Comparison of ENCODE assay signal across 10 cellular contexts in the genomic region with DNA sequence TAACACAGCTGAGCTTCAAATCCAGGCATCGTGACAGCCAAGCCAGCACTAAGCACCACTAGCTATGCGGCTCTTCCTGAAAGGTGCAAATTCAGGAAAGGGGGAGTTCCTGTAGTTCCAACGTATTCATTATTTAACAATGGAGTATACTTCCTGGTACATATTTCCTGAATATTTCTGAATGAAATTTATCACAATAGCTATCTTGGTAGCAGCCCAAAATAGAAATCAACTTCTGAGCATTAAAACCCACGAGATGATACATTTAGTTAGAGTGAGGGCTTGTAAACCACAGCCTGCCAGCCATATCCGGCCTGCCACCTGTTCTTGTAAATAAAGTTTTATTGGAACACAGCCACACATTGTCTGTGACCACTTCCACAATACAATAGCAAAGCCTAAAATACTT.
DNase-seq lines count a peak whose midpoint lies in the region; ATAC-seq and TF ChIP-seq lines count a peak whose summit lies in the region.
"Had no signal": no experiment of that assay in that cellular context is flagged by ENCODE, and none has a peak within 500 bp of the region (broad histone marks: within the 10 kb centered on the region; RNA-seq: fewer than 3 reads in every experiment).

No MANE protein-coding gene starts in this region.

- peaks cover 22% of the 10 kb centered on the region for H3K4me1 ChIP-seq in mucosa of descending colon (ENCODE audit: low read depth)
- H3K4me1 ChIP-seq in hepatocyte (ENCODE audit: insufficient read depth), result peaks cover 10% of the 10 kb centered on the region

- TF ChIP-seq CTCF in mucosa of descending colon (IDR thresholded peaks at IDR 0.05) (no peak), GM13977 (IDR thresholded peaks at IDR 0.05; ENCODE audit: extremely low read depth, insufficient read depth, missing control alignments) (no peak), hepatocyte (IDR thresholded peaks at IDR 0.05; ENCODE audit: poor library complexity) (no peak)

- peaks cover 5% of the 10 kb centered on the region for H3K9me3 Mint-ChIP-seq in activated CD4-positive, alpha-beta T cell treated with anti-CD3 and anti-CD28 coated beads for 36 hours (ENCODE audit: low read depth)
- H3K9me3 Mint-ChIP-seq in activated CD4-positive, alpha-beta memory T cell treated with anti-CD3 and anti-CD28 coated beads, Interleukin-2, amount 10 ng/mL, durations not matched to agents 7 days and 5 days, result no peaks in the 10 kb centered on the region
- peaks cover 0 to 4% of the 10 kb centered on the region in 2 donors for H3K9me3 Mint-ChIP-seq in effector memory CD8-positive, alpha-beta T cell

- no peaks in the 10 kb centered on the region for H3K36me3 ChIP-seq in mucosa of descending colon (ENCODE audit: low read depth)
- H3K36me3 ChIP-seq in hepatocyte (replicated peaks; ENCODE audit: insufficient read depth, low read depth), result no peaks in the 10 kb centered on the region

- peaks cover 2% of the 10 kb centered on the region for H3K27me3 Mint-ChIP-seq in activated CD4-positive, alpha-beta T cell treated with anti-CD3 and anti-CD28 coated beads for 36 hours
- no peaks in the 10 kb centered on the region for H3K27me3 Mint-ChIP-seq in activated CD4-positive, alpha-beta memory T cell treated with anti-CD3 and anti-CD28 coated beads, Interleukin-2, amount 10 ng/mL, durations not matched to agents 7 days and 5 days
- H3K27me3 Mint-ChIP-seq in effector memory CD8-positive, alpha-beta T cell, result peaks cover 5 to 14% of the 10 kb centered on the region in 2 donors

- ATAC-seq in activated CD4-positive, alpha-beta T cell treated with anti-CD3 and anti-CD28 coated beads for 36 hours, result peak; percentile 76
- peak; percentile 72 for ATAC-seq in mucosa of descending colon
- ATAC-seq in effector memory CD8-positive, alpha-beta T cell (replicated peaks), result no peak

- H3K4me1 Mint-ChIP-seq in activated CD4-positive, alpha-beta T cell treated with anti-CD3 and anti-CD28 coated beads for 36 hours, result peaks cover 11% of the 10 kb centered on the region
- H3K4me1 Mint-ChIP-seq in activated CD4-positive, alpha-beta memory T cell treated with anti-CD3 and anti-CD28 coated beads, Interleukin-2, amount 10 ng/mL, durations not matched to agents 7 days and 5 days, result peaks cover 8% of the 10 kb centered on the region
- no peaks in the 10 kb centered on the region for H3K4me1 Mint-ChIP-seq in effector memory CD8-positive, alpha-beta T cell (ENCODE audit: low read depth in 2 of 2)

- no peaks in the 10 kb centered on the region for H3K9me2 ChIP-seq in hepatocyte (replicated peaks; ENCODE audit: insufficient read depth)

- H3K27ac Mint-ChIP-seq in activated CD4-positive, alpha-beta T cell treated with anti-CD3 and anti-CD28 coated beads for 36 hours, result peak overlapping the region; percentile 22
- no peak overlapping the region for H3K27ac Mint-ChIP-seq in activated CD4-positive, alpha-beta memory T cell treated with anti-CD3 and anti-CD28 coated beads, Interleukin-2, amount 10 ng/mL, durations not matched to agents 7 days and 5 days
- H3K27ac Mint-ChIP-seq in effector memory CD8-positive, alpha-beta T cell, result no peak overlapping the region

- CTCF ChIA-PET in activated CD4-positive, alpha-beta T cell treated with anti-CD3 and anti-CD28 coated beads for 36 hours (lab: Charles Lee), result interaction anchor here (0.5 to 1.0 kb wide), 4 partner anchors 34 to 640 kb away, joined by 3 to 4 read pairs (median 3); no protein-coding TSS in a partner anchor
- CTCF ChIA-PET in activated CD4-positive, alpha-beta memory T cell treated with anti-CD3 and anti-CD28 coated beads, Interleukin-2, amount 10 ng/mL, durations not matched to agents 7 days and 5 days (lab: Charles Lee), result interaction anchor here (0.6 kb wide), 1 partner anchor 34 kb away, joined by 3 read pairs; no protein-coding TSS in a partner anchor

- in situ Hi-C loops in KBM-7 (cut with MboI; ENCODE audit: low pct_unique_long_range_greater_than_20kb, low sequenced_read_pairs) (no loop called here), GM13977 (cut with MboI; ENCODE audit: low pct_unique_long_range_greater_than_20kb, low sequenced_read_pairs, unreplicated experiment) (no loop called here)

- H3K4me3 Mint-ChIP-seq in activated CD4-positive, alpha-beta T cell treated with anti-CD3 and anti-CD28 coated beads for 36 hours, result no peak overlapping the region
- H3K4me3 Mint-ChIP-seq in activated CD4-positive, alpha-beta memory T cell treated with anti-CD3 and anti-CD28 coated beads, Interleukin-2, amount 10 ng/mL, durations not matched to agents 7 days and 5 days, result no peak overlapping the region
- no peak overlapping the region for H3K4me3 Mint-ChIP-seq in effector memory CD8-positive, alpha-beta T cell

- H3K4me2 ChIP-seq in hepatocyte, result no peak overlapping the region

- no peak overlapping the region for H2AFZ ChIP-seq in hepatocyte

- H3K4me3 ChIP-seq in mucosa of descending colon, result no peak overlapping the region
- H3K4me3 ChIP-seq in hepatocyte, result no peak overlapping the region

- intact Hi-C loops in activated CD4-positive, alpha-beta T cell treated with anti-CD3 and anti-CD28 coated beads for 36 hours (cut with DNase I, micrococcal nuclease), result no loop called here
- intact Hi-C loops in mucosa of descending colon (cut with DNase I, micrococcal nuclease), result no loop called here

- POLR2A ChIA-PET in activated CD4-positive, alpha-beta T cell treated with anti-CD3 and anti-CD28 coated beads for 36 hours (lab: Charles Lee), result no interaction called here
- POLR2A ChIA-PET in activated CD4-positive, alpha-beta memory T cell treated with anti-CD3 and anti-CD28 coated beads, Interleukin-2, amount 10 ng/mL, durations not matched to agents 7 days and 5 days (lab: Charles Lee), result no interaction called here

- H3K79me2 ChIP-seq in hepatocyte, result peaks cover 82% of the 10 kb centered on the region

- DNase-seq in activated CD4-positive, alpha-beta T cell treated with anti-CD3 and anti-CD28 coated beads for 36 hours, result peak; percentile 56
- no peak for DNase-seq in activated CD4-positive, alpha-beta T cell treated with anti-CD3 and anti-CD28 coated beads for 1 hour
- DNase-seq in KBM-7 (peak; percentile 85), mucosa of descending colon (peak in 1 of 3 donors; percentile 28), GM13977 (ENCODE audit: low spot score) (no peak), hepatocyte (ENCODE audit: low spot score) (no peak)
- DNase-seq in activated CD4-positive, alpha-beta memory T cell treated with anti-CD3 and anti-CD28 coated beads, Interleukin-2, amount 10 ng/mL, durations not matched to agents 7 days and 5 days, result peak; percentile 36
- no peak for DNase-seq in effector memory CD8-positive, alpha-beta T cell
- DNase-seq: activated effector memory CD4-positive, alpha-beta T cell treated with anti-CD3 and anti-CD28 coated beads, Interleukin-2, amount 50 U/mL, for 16 hours; erythroblast had no signal

- no peaks in the 10 kb centered on the region for H3K36me3 Mint-ChIP-seq in activated CD4-positive, alpha-beta T cell treated with anti-CD3 and anti-CD28 coated beads for 36 hours (ENCODE audit: low read depth)
- no peaks in the 10 kb centered on the region for H3K36me3 Mint-ChIP-seq in activated CD4-positive, alpha-beta memory T cell treated with anti-CD3 and anti-CD28 coated beads, Interleukin-2, amount 10 ng/mL, durations not matched to agents 7 days and 5 days (ENCODE audit: low read depth)
- no peaks in the 10 kb centered on the region for H3K36me3 Mint-ChIP-seq in effector memory CD8-positive, alpha-beta T cell (ENCODE audit: insufficient read depth)

- H3K9me3 ChIP-seq in mucosa of descending colon (no peaks in the 10 kb centered on the region), hepatocyte (ENCODE audit: low read depth) (no peaks in the 10 kb centered on the region)

- H3K27ac ChIP-seq in hepatocyte, result no peak overlapping the region

- WGBS in hepatocyte (ENCODE audit: low lambda C conversion rate, missing lambda C conversion rate), result 89% methylated on average over 5 of the region's 5 CpGs

- no peaks in the 10 kb centered on the region for H3K27me3 ChIP-seq in hepatocyte

- H4K20me1 ChIP-seq in hepatocyte (ENCODE audit: insufficient read depth, poor library complexity, severe bottlenecking), result no peaks in the 10 kb centered on the region

Comparison
In these comparisons a context has a peak if more than half of its experiments do, and no peak if none do; other contexts are left out.
1. DNase-seq: peak in activated CD4-positive, alpha-beta T cell treated with anti-CD3 and anti-CD28 coated beads for 36 hours (single experiment), KBM-7 (single experiment) and activated CD4-positive, alpha-beta memory T cell treated with anti-CD3 and anti-CD28 coated beads, Interleukin-2, amount 10 ng/mL, durations not matched to agents 7 days and 5 days (single experiment); none in activated CD4-positive, alpha-beta T cell treated with anti-CD3 and anti-CD28 coated beads for 1 hour (single experiment), GM13977 (single experiment), hepatocyte (single experiment) and effector memory CD8-positive, alpha-beta T cell (0 of 3).